1 cellular context compared by ENCODE assay signal in genomic region chr18:2655954-2656236, GRCh38.
TF ChIP-seq lines count a peak whose summit lies in the region.

No MANE protein-coding gene starts in this region.

TF ChIP-seq in HepG2, 621 proteins besides CTCF, POLR2A, EP300 and RAD21 (continued from another document):
- TF ChIP-seq MYNN (CRISPR knock-in tag; IDR thresholded peaks at IDR 0.05; ENCODE audit: low read depth) = no peak
- peak; percentile 9 for TF ChIP-seq HOXA3 (CRISPR knock-in tag; IDR thresholded peaks at IDR 0.05)
- TF ChIP-seq ZNF329 (CRISPR knock-in tag; IDR thresholded peaks at IDR 0.05; ENCODE audit: low read depth) = peak; percentile 16; the same call in 1 of the 2 replicates
- peak; percentile 66 for TF ChIP-seq ZFX (CRISPR knock-in tag; IDR thresholded peaks at IDR 0.05; ENCODE audit: low read depth)
- TF ChIP-seq ZBTB14 (CRISPR knock-in tag; IDR thresholded peaks at IDR 0.05) = no peak
- TF ChIP-seq RFX1 (IDR thresholded peaks at IDR 0.05) = no peak
- TF ChIP-seq ZNF784 (CRISPR knock-in tag; IDR thresholded peaks at IDR 0.05; ENCODE audit: borderline replicate concordance) = 0 out of 2 replicates have a peak, but pooled peaks have one; percentile 28
- no peak for TF ChIP-seq SMARCC2 (IDR thresholded peaks at IDR 0.05)
- no peak for TF ChIP-seq PRDM15 (CRISPR knock-in tag; IDR thresholded peaks at IDR 0.05)
- no peak for TF ChIP-seq NFKBIZ (CRISPR knock-in tag; IDR thresholded peaks at IDR 0.05)
- 0 out of 2 replicates have a peak, but pooled peaks have one; percentile 7 for TF ChIP-seq FOXJ3 (CRISPR knock-in tag; IDR thresholded peaks at IDR 0.05; ENCODE audit: borderline replicate concordance)
- TF ChIP-seq ZBTB25 (CRISPR knock-in tag; IDR thresholded peaks at IDR 0.05) = peak; percentile 6; the same call in 1 of the 2 replicates
- no peak for TF ChIP-seq THAP11 (CRISPR knock-in tag; IDR thresholded peaks at IDR 0.05)
- TF ChIP-seq ZNF451 (CRISPR knock-in tag; IDR thresholded peaks at IDR 0.05) = no peak
- TF ChIP-seq ZNF276 (CRISPR knock-in tag; IDR thresholded peaks at IDR 0.05; ENCODE audit: low read depth) = peak; percentile 12; the same call in 1 of the 2 replicates
- 0 out of 2 replicates have a peak, but pooled peaks have one; percentile 31 for TF ChIP-seq ZNF772 (CRISPR knock-in tag; IDR thresholded peaks at IDR 0.05)
- TF ChIP-seq IRF9 (CRISPR knock-in tag; IDR thresholded peaks at IDR 0.05; ENCODE audit: borderline replicate concordance) = no peak
- TF ChIP-seq RBFOX2 (IDR thresholded peaks at IDR 0.05; ENCODE audit: low read depth, low read length) = peak; percentile 62
- peak; percentile 5; the same call in 1 of the 2 replicates for TF ChIP-seq TMF1 (CRISPR knock-in tag; IDR thresholded peaks at IDR 0.05; ENCODE audit: low read depth)
- no peak for TF ChIP-seq JUN (CRISPR knock-in tag; IDR thresholded peaks at IDR 0.05)
- TF ChIP-seq ZNF138 (CRISPR knock-in tag; IDR thresholded peaks at IDR 0.05; ENCODE audit: low read depth) = peak; percentile 46; the same call in 1 of the 2 replicates
- TF ChIP-seq RNF2 (conservative IDR thresholded peaks at IDR 0.05; ENCODE audit: low read depth) = 0 out of 2 replicates have a peak, but pooled peaks have one; percentile 22
- no peak for TF ChIP-seq ARID2 (CRISPR knock-in tag; IDR thresholded peaks at IDR 0.05; ENCODE audit: borderline replicate concordance)
- 0 out of 2 replicates have a peak, but pooled peaks have one; percentile 8 for TF ChIP-seq NFAT5 (CRISPR knock-in tag; IDR thresholded peaks at IDR 0.05)
- peak; percentile 15; the same call in 1 of the 2 replicates for TF ChIP-seq KDM2A (CRISPR knock-in tag; IDR thresholded peaks at IDR 0.05; ENCODE audit: borderline replicate concordance, low read depth)
